8 cellular contexts compared by ENCODE assay signal in the genomic region with DNA sequence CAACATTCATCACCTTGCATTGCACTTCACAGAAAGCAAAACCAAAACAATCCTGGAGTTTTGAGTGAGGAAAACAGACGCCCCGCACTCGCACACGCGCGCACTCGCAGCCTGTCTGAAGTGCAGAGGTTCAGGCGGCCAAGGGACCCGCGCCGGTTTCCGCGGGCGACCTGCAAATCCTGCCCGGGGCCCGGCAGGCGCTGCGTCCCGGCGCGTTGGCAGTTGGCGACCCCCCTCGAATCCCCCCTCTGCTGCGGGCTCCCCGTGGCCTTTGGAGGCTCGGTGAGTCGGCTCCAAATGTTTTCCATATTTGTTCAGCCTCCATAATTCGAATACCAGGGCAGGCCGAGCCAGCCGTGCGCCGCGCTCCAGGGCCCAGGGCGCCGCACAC. TPM values are rescaled to one million over a fixed set of nuclear protein-coding genes. Genes with fewer than 3 reads are reported as not detected.
A peak's percentile ranks its signal among the peaks of the same experiment; 100 is the strongest.
DNase-seq lines count a peak whose midpoint lies in the region; ATAC-seq and TF ChIP-seq lines count a peak whose summit lies in the region.

Gene SSPN (plus strand): TSS at position 324 of the 391 bp plus-strand sequence. CDS start 100 bp downstream, outside the sequence.

- DNase-seq in AG08396 (ENCODE audit: low spot score) (peak; percentile 52), NB4 (ENCODE audit: low read depth) (peak; percentile 84), brain microvascular endothelial cell (peak; percentile 20), iPS-NIHi7 (ENCODE audit: extremely low spot score) (peak; percentile 24), sciatic nerve (ENCODE audit: low spot score) (peak; percentile 87), GDM1 (lab: John Stamatoyannopoulos, UW) (no peak)

- H3K27me3 ChIP-seq in brain microvascular endothelial cell (replicated peaks) = no peaks in the 10 kb centered on the region

- no peaks in the 10 kb centered on the region for H3K36me3 ChIP-seq in brain microvascular endothelial cell (replicated peaks)

- TF ChIP-seq CTCF in NB4 (IDR thresholded peaks at IDR 0.05; ENCODE audit: low read depth, low read length) (no peak), brain microvascular endothelial cell (IDR thresholded peaks at IDR 0.05; ENCODE audit: low read depth, low read length, missing control alignments) (no peak)

- TF ChIP-seq POLR2A in NB4 (IDR thresholded peaks at IDR 0.05; ENCODE audit: extremely low read depth, insufficient read length) = no peak

- intact Hi-C loops in sciatic nerve (cut with DNase I) = loop anchor here (5.0 kb wide), 1 partner anchor 73 kb away; no protein-coding TSS in a partner anchor

- in situ Hi-C loops in brain microvascular endothelial cell (cut with HindIII; ENCODE audit: low pct_ligation_motif_present, low sequenced_read_pairs) = no loop called here

- H3K4me3 ChIP-seq in NB4 (ENCODE audit: low read depth, low read length) (peak within 1 kb of the TSS; percentile 57), brain microvascular endothelial cell (ENCODE audit: low read depth, low read length) (peak within 1 kb of the TSS; percentile 68)

- ATAC-seq in GM18511 (IDR thresholded peaks at IDR 0.05; ENCODE audit: unreplicated experiment) (peak; percentile 60), sciatic nerve (peak; percentile 68), GM21360 (IDR thresholded peaks at IDR 0.05; ENCODE audit: unreplicated experiment) (no peak)

- H3K27ac ChIP-seq in brain microvascular endothelial cell = peak within 1 kb of the TSS; percentile 16

RNA-seq across cellular contexts. Expression of gene SSPN, which starts in this region (rescaled TPM):
- 119 TPM for total RNA-seq in sciatic nerve
